In the genomic region with DNA sequence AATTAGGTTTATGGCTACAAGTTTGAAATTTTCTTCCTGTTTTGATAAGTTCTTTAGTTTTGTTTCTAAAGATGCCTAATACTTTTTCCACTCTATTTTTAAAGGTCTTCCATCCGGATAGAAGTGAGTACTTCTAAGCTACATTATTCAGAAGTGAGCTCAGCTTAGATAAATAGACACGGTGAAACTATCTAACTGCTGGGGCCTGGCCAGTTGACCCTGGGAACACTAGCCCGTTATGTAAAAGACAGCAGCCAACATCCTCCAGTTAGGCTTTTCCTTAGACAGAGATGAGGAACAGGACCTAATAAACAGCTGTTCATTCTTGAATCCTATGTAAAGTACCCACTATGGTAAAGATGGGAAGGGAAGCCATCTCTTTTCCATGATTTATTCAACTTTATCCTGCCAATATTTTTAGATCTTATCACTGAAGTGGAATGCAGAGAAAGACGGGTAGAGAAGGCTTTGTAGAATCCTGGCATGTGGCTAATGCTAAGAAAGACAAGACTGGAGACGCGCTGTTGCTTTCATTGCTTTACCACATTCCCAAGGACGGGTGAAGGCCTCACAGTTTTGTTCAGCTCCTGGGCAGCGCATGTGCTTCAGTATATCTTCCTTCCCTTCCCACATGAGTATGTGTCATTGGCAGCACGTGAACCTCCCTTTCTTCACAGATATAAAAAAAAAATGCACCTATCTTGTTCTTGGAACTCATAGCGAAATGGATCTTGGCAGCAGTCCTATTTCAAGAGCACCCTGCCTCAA, we compare ENCODE assay signal across 15 cellular contexts.
DNase-seq lines count a peak whose midpoint lies in the region; ATAC-seq and TF ChIP-seq lines count a peak whose summit lies in the region.
"Had no signal": no experiment of that assay in that cellular context is flagged by ENCODE, and none has a peak within 500 bp of the region (broad histone marks: within the 10 kb centered on the region; RNA-seq: fewer than 3 reads in every experiment).

No MANE protein-coding gene starts in this region.

- no peak for TF ChIP-seq EP300 in gastroesophageal sphincter (IDR thresholded peaks at IDR 0.05)

- H3K79me2 ChIP-seq in ACC112 (ENCODE audit: control insufficient read depth, insufficient read depth, low read length, unreplicated experiment), result no peaks in the 10 kb centered on the region

- intact Hi-C loops in ascending aorta (cut with DNase I), result loop anchor here (10.0 kb wide), 1 partner anchor 212 kb away; no protein-coding TSS in a partner anchor
- intact Hi-C loops in Calu3 (cut with micrococcal nuclease; ENCODE audit: unreplicated experiment), result no loop called here

- peak overlapping the region; percentile 91 for H2AFZ ChIP-seq in ACC112 (ENCODE audit: low read length, unreplicated experiment)

- H3K9me3 Mint-ChIP-seq in Calu3 (ENCODE audit: low read depth, unreplicated experiment), result no peaks in the 10 kb centered on the region
- H3K9me3 Mint-ChIP-seq: activated T-helper 17 cell treated with anti-CD3 and anti-CD28 coated beads, Interleukin-2, amount 50 U/mL, for 72 hours; natural killer cell treated with Interleukin-12 subunit alpha and Interleukin-12 subunit beta and Interleukin-15 and Interleukin-18, amount 100 ng/mL, for 72 hours had no signal

- H3K4me1 ChIP-seq in ACC112 (ENCODE audit: control insufficient read depth, insufficient read depth, low read length, unreplicated experiment), result peaks cover 42% of the 10 kb centered on the region
- H3K4me1 ChIP-seq in ascending aorta, result peaks cover 0 to 20% of the 10 kb centered on the region in 2 donors
- peaks cover 13 to 64% (median 14%) of the 10 kb centered on the region in 3 donors for H3K4me1 ChIP-seq in gastroesophageal sphincter
- H3K4me1 ChIP-seq: Peyer's patch had no signal

- no peak for ATAC-seq in gastroesophageal sphincter
- ATAC-seq in HG02885 (IDR thresholded peaks at IDR 0.05; ENCODE audit: poor library complexity, unreplicated experiment), result no peak
- ATAC-seq in GM19328 (IDR thresholded peaks at IDR 0.05; ENCODE audit: unreplicated experiment), result no peak
- ATAC-seq: activated T-helper 17 cell treated with anti-CD3 and anti-CD28 coated beads, Interleukin-2, amount 50 U/mL, for 72 hours; natural killer cell treated with Interleukin-12 subunit alpha and Interleukin-12 subunit beta and Interleukin-15 and Interleukin-18, amount 100 ng/mL, for 72 hours had no signal

- CTCF ChIA-PET in Calu3 (lab: Charles Lee), result no interaction called here

- H3K27ac Mint-ChIP-seq in Calu3 (ENCODE audit: unreplicated experiment), result no peak overlapping the region
- H3K27ac Mint-ChIP-seq: activated T-helper 17 cell treated with anti-CD3 and anti-CD28 coated beads, Interleukin-2, amount 50 U/mL, for 72 hours; natural killer cell treated with Interleukin-12 subunit alpha and Interleukin-12 subunit beta and Interleukin-15 and Interleukin-18, amount 100 ng/mL, for 72 hours had no signal

- H3K9me3 ChIP-seq in ascending aorta, result no peaks in the 10 kb centered on the region
- H3K9me3 ChIP-seq in gastroesophageal sphincter, result no peaks in the 10 kb centered on the region
- no peaks in the 10 kb centered on the region for H3K9me3 ChIP-seq in WERI-Rb-1 (ENCODE audit: severe bottlenecking)
- H3K9me3 ChIP-seq: Peyer's patch had no signal

- no peaks in the 10 kb centered on the region for H3K27me3 ChIP-seq in ACC112 (ENCODE audit: insufficient read depth, low read length)
- no peaks in the 10 kb centered on the region for H3K27me3 ChIP-seq in ascending aorta
- no peaks in the 10 kb centered on the region for H3K27me3 ChIP-seq in gastroesophageal sphincter
- H3K27me3 ChIP-seq in WERI-Rb-1 (ENCODE audit: insufficient read depth, low read depth, severe bottlenecking), result no peaks in the 10 kb centered on the region
- H3K27me3 ChIP-seq: Peyer's patch had no signal

- no TSS peak for BruUV-seq in Calu3 (replicated peaks; lab: Mats Ljungman, UMichigan)

- no peak overlapping the region for H3K4me3 Mint-ChIP-seq in Calu3 (ENCODE audit: low read depth, unreplicated experiment)
- H3K4me3 Mint-ChIP-seq: activated T-helper 17 cell treated with anti-CD3 and anti-CD28 coated beads, Interleukin-2, amount 50 U/mL, for 72 hours; natural killer cell treated with Interleukin-12 subunit alpha and Interleukin-12 subunit beta and Interleukin-15 and Interleukin-18, amount 100 ng/mL, for 72 hours had no signal

- H3K4me3 ChIP-seq in ACC112 (ENCODE audit: low read depth, low read length), result peak overlapping the region; percentile 45
- no peak overlapping the region for H3K4me3 ChIP-seq in ascending aorta
- no peak overlapping the region for H3K4me3 ChIP-seq in gastroesophageal sphincter
- H3K4me3 ChIP-seq in WERI-Rb-1 (ENCODE audit: low read depth, low read length), result no peak overlapping the region
- H3K4me3 ChIP-seq: Peyer's patch had no signal

- H3K27ac ChIP-seq in ACC112 (ENCODE audit: low read depth, low read length) (peak overlapping the region; percentile 77), ascending aorta (peak overlapping the region; percentile 29 to 61), gastroesophageal sphincter (peak overlapping the region; percentile 50 to 81 (median 66)), WERI-Rb-1 (no peak overlapping the region)

- TF ChIP-seq CTCF in ascending aorta (IDR thresholded peaks at IDR 0.05) (no peak), gastroesophageal sphincter (IDR thresholded peaks at IDR 0.05) (no peak), Calu3 (IDR thresholded peaks at IDR 0.05; ENCODE audit: unreplicated experiment) (no peak), WERI-Rb-1 (IDR thresholded peaks at IDR 0.05; ENCODE audit: low read depth, low read length) (no peak)

- H3K27me3 Mint-ChIP-seq in Calu3 (ENCODE audit: unreplicated experiment), result no peaks in the 10 kb centered on the region
- H3K27me3 Mint-ChIP-seq: natural killer cell treated with Interleukin-12 subunit alpha and Interleukin-12 subunit beta and Interleukin-15 and Interleukin-18, amount 100 ng/mL, for 72 hours had no signal

- 39 to 58% methylated on average over 8 to 10 of the region's 10 CpGs for whole genome bisulfite sequencing in gastroesophageal sphincter (ENCODE audit: low coverage in 1 of 2), 2 donors

- no peaks in the 10 kb centered on the region for H3K4me1 Mint-ChIP-seq in Calu3 (ENCODE audit: low read depth, unreplicated experiment)
- H3K4me1 Mint-ChIP-seq: activated T-helper 17 cell treated with anti-CD3 and anti-CD28 coated beads, Interleukin-2, amount 50 U/mL, for 72 hours had no signal

- no peaks in the 10 kb centered on the region for H3K36me3 ChIP-seq in ACC112 (ENCODE audit: insufficient read depth, low read length)
- no peaks in the 10 kb centered on the region for H3K36me3 ChIP-seq in ascending aorta
- no peaks in the 10 kb centered on the region for H3K36me3 ChIP-seq in gastroesophageal sphincter
- no peaks in the 10 kb centered on the region for H3K36me3 ChIP-seq in WERI-Rb-1
- H3K36me3 ChIP-seq: Peyer's patch had no signal

- no peaks in the 10 kb centered on the region for H3K36me3 Mint-ChIP-seq in Calu3 (ENCODE audit: insufficient read depth, unreplicated experiment)
- H3K36me3 Mint-ChIP-seq: natural killer cell treated with Interleukin-12 subunit alpha and Interleukin-12 subunit beta and Interleukin-15 and Interleukin-18, amount 100 ng/mL, for 72 hours had no signal

- TF ChIP-seq POLR2A in gastroesophageal sphincter (IDR thresholded peaks at IDR 0.05), result no peak

- DNase-seq in ascending aorta (ENCODE audit: low spot score in 2 of 2) (no peak), non-pigmented ciliary epithelial cell (ENCODE audit: low read depth) (peak; percentile 19), Calu3 (no peak), WERI-Rb-1 (no peak)
- DNase-seq: activated CD4-positive, alpha-beta T cell treated with anti-CD3 and anti-CD28 coated beads, Interleukin-2, amount 50 U/mL, for 1 hour; NCI-H510A; Peyer's patch; stimulated activated CD4-positive, alpha-beta T cell treated with anti-CD3 and anti-CD28 coated beads, Interleukin-15, amount 100 ng/mL, for 24 hours; stimulated activated CD8-positive, alpha-beta memory T cell treated with anti-CD3 and anti-CD28 coated beads, Interleukin-4, amount 100 ng/mL, for 48 hours had no signal
